In the genomic region with DNA sequence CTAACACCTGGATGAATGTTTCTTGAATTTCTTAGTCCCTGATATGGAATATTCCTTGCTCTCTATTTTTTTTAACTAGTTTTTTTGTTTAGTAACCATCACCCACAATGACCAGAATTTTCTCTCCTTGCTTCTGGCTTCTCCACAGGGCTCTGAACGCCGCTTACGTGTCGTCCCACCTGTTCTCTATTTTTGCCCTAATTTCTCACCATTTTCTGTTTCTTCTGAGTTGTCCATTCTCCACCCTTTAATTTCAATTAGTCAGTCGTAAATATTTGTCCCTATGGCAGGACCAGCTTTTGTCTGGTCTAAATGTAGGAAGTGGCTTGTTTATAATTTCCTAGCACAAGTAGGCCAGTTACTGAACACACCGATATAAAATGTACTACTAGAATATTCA, we compare ENCODE assay signal across 30 cellular contexts. TPM values are rescaled to one million over a fixed set of nuclear protein-coding genes. Genes with fewer than 3 reads are reported as not detected.
"Had no signal": no experiment of that assay in that cellular context is flagged by ENCODE, and none has a peak within 500 bp of the region (broad histone marks: within the 10 kb centered on the region; RNA-seq: fewer than 3 reads in every experiment).

No MANE protein-coding gene starts in this region.

- H3K4me1 ChIP-seq: ascending aorta had no signal

- H3K27ac ChIP-seq: ascending aorta, brain microvascular endothelial cell, coronary artery had no signal

- FAIRE-seq: bronchial epithelial cell, frontal cortex had no signal

- H3K27me3 ChIP-seq: ascending aorta, brain microvascular endothelial cell, dorsolateral prefrontal cortex had no signal

- ATAC-seq: activated naive CD4-positive, alpha-beta T cell treated with anti-CD3 and anti-CD28 coated beads, Interleukin-2, amount 50 U/mL, for 72 hours; activated T-cell treated with anti-CD3 and anti-CD28 coated beads, Interleukin-2, amount 50 U/mL, for 72 hours; esophagus mucosa; T-helper 17 cell had no signal

- H3K27ac Mint-ChIP-seq: activated CD4-positive, alpha-beta memory T cell treated with anti-CD3 and anti-CD28 coated beads, Interleukin-2, amount 10 ng/mL, durations not matched to agents 7 days and 5 days; activated CD4-positive, alpha-beta T cell treated with anti-CD3 and anti-CD28 coated beads, Interleukin-2, amount 10 ng/mL, durations not matched to agents 7 days and 5 days; activated naive CD4-positive, alpha-beta T cell treated with anti-CD3 and anti-CD28 coated beads, Interleukin-2, amount 50 U/mL, for 72 hours; activated naive CD8-positive, alpha-beta T cell treated with anti-CD3 and anti-CD28 coated beads, Interleukin-2, amount 10 ng/mL, durations not matched to agents 7 days and 5 days; activated T-cell treated with anti-CD3 and anti-CD28 coated beads, Interleukin-2, amount 50 U/mL, for 24 hours; activated T-cell treated with anti-CD3 and anti-CD28 coated beads, Interleukin-2, amount 50 U/mL, for 72 hours; dendritic cell treated with granulocyte-macrophage colony-stimulating factor and Interleukin-4, amounts not matched to agents 40 ng/mL and 50 ng/mL, for 4 days; endodermal cell; T-helper 17 cell; T-helper 2 cell treated with Interferon-gamma antibody and Interleukin-4, amounts not matched to agents 5 μg/mL and 100 μg/mL, for 36 hours had no signal

- DNase-seq: activated CD4-positive, alpha-beta memory T cell treated with anti-CD3 and anti-CD28 coated beads, Interleukin-2, amount 10 ng/mL, durations not matched to agents 7 days and 5 days; activated CD4-positive, alpha-beta T cell treated with anti-CD3 and anti-CD28 coated beads for 1 hour; activated CD4-positive, alpha-beta T cell treated with anti-CD3 and anti-CD28 coated beads for 4 hours; activated CD4-positive, alpha-beta T cell treated with anti-CD3 and anti-CD28 coated beads, Interleukin-2, amount 10 ng/mL, durations not matched to agents 7 days and 5 days; activated CD4-positive, alpha-beta T cell treated with anti-CD3 and anti-CD28 coated beads, Interleukin-2, amount 50 U/mL, for 4 hours; activated CD8-positive, alpha-beta memory T cell treated with anti-CD3 and anti-CD28 coated beads, Interleukin-2, amount 50 U/mL, for 48 hours; activated gamma-delta T cell; activated naive CD4-positive, alpha-beta T cell; activated naive CD4-positive, alpha-beta T cell treated with anti-CD3 and anti-CD28 coated beads, Interleukin-2, amount 10 ng/mL, durations not matched to agents 7 days and 5 days; activated naive CD8-positive, alpha-beta T cell treated with anti-CD3 and anti-CD28 coated beads, Interleukin-2, amount 10 ng/mL, durations not matched to agents 7 days and 5 days; activated T-cell treated with anti-CD3 and anti-CD28 coated beads for 4 hours; activated T-cell treated with anti-CD3 and anti-CD28 coated beads, Interleukin-2, amount 50 U/mL, for 24 hours; activated T-cell treated with anti-CD3 and anti-CD28 coated beads, Interleukin-2, amount 50 U/mL, for 72 hours; brain microvascular endothelial cell; effector memory CD4-positive, alpha-beta T cell; endodermal cell; foreskin fibroblast; head of caudate nucleus; T-helper 1 cell; T-helper 17 cell; T1000 had no signal

- H3K9me3 Mint-ChIP-seq: activated CD4-positive, alpha-beta T cell treated with anti-CD3 and anti-CD28 coated beads, Interleukin-2, amount 10 ng/mL, durations not matched to agents 7 days and 5 days; activated naive CD8-positive, alpha-beta T cell treated with anti-CD3 and anti-CD28 coated beads, Interleukin-2, amount 10 ng/mL, durations not matched to agents 7 days and 5 days; activated T-cell treated with anti-CD3 and anti-CD28 coated beads, Interleukin-2, amount 50 U/mL, for 24 hours; dendritic cell treated with granulocyte-macrophage colony-stimulating factor and Interleukin-4, amounts not matched to agents 40 ng/mL and 50 ng/mL, for 4 days; endodermal cell had no signal

- H3K4me3 ChIP-seq: ascending aorta, coronary artery, dorsolateral prefrontal cortex had no signal

- H3K36me3 Mint-ChIP-seq: activated naive CD4-positive, alpha-beta T cell treated with anti-CD3 and anti-CD28 coated beads, Interleukin-2, amount 10 ng/mL, durations not matched to agents 7 days and 5 days; activated naive CD4-positive, alpha-beta T cell treated with anti-CD3 and anti-CD28 coated beads, Interleukin-2, amount 50 U/mL, for 72 hours; activated naive CD8-positive, alpha-beta T cell treated with anti-CD3 and anti-CD28 coated beads, Interleukin-2, amount 10 ng/mL, durations not matched to agents 7 days and 5 days had no signal

- H3K4me1 Mint-ChIP-seq: activated CD4-positive, alpha-beta memory T cell treated with anti-CD3 and anti-CD28 coated beads, Interleukin-2, amount 10 ng/mL, durations not matched to agents 7 days and 5 days; activated CD4-positive, alpha-beta T cell treated with anti-CD3 and anti-CD28 coated beads, Interleukin-2, amount 10 ng/mL, durations not matched to agents 7 days and 5 days; activated naive CD4-positive, alpha-beta T cell treated with anti-CD3 and anti-CD28 coated beads, Interleukin-2, amount 10 ng/mL, durations not matched to agents 7 days and 5 days; activated naive CD8-positive, alpha-beta T cell treated with anti-CD3 and anti-CD28 coated beads, Interleukin-2, amount 10 ng/mL, durations not matched to agents 7 days and 5 days; endodermal cell; T-helper 17 cell had no signal

- H3K36me3 ChIP-seq: ascending aorta, brain microvascular endothelial cell had no signal

- H3K9me3 ChIP-seq: ascending aorta had no signal

- H3K4me3 Mint-ChIP-seq: activated CD4-positive, alpha-beta memory T cell treated with anti-CD3 and anti-CD28 coated beads, Interleukin-2, amount 10 ng/mL, durations not matched to agents 7 days and 5 days; activated CD4-positive, alpha-beta T cell treated with anti-CD3 and anti-CD28 coated beads, Interleukin-2, amount 10 ng/mL, durations not matched to agents 7 days and 5 days; activated naive CD4-positive, alpha-beta T cell treated with anti-CD3 and anti-CD28 coated beads, Interleukin-2, amount 10 ng/mL, durations not matched to agents 7 days and 5 days; activated naive CD8-positive, alpha-beta T cell treated with anti-CD3 and anti-CD28 coated beads, Interleukin-2, amount 10 ng/mL, durations not matched to agents 7 days and 5 days; activated T-cell treated with anti-CD3 and anti-CD28 coated beads, Interleukin-2, amount 50 U/mL, for 24 hours; activated T-cell treated with anti-CD3 and anti-CD28 coated beads, Interleukin-2, amount 50 U/mL, for 72 hours; dendritic cell treated with granulocyte-macrophage colony-stimulating factor and Interleukin-4, amounts not matched to agents 40 ng/mL and 50 ng/mL, for 4 days; endodermal cell; T-helper 17 cell; T-helper 2 cell treated with Interferon-gamma antibody and Interleukin-4, amounts not matched to agents 5 μg/mL and 100 μg/mL, for 36 hours had no signal

- H3K27me3 Mint-ChIP-seq: activated CD4-positive, alpha-beta memory T cell treated with anti-CD3 and anti-CD28 coated beads, Interleukin-2, amount 10 ng/mL, durations not matched to agents 7 days and 5 days; activated CD4-positive, alpha-beta T cell treated with anti-CD3 and anti-CD28 coated beads, Interleukin-2, amount 10 ng/mL, durations not matched to agents 7 days and 5 days; activated naive CD4-positive, alpha-beta T cell treated with anti-CD3 and anti-CD28 coated beads, Interleukin-2, amount 10 ng/mL, durations not matched to agents 7 days and 5 days; activated naive CD8-positive, alpha-beta T cell treated with anti-CD3 and anti-CD28 coated beads, Interleukin-2, amount 10 ng/mL, durations not matched to agents 7 days and 5 days; activated T-cell treated with anti-CD3 and anti-CD28 coated beads, Interleukin-2, amount 50 U/mL, for 24 hours; T-helper 17 cell had no signal

RNA-seq across cellular contexts. Expression of gene PLCB4, which starts 52.3 kb away (rescaled TPM):
- total RNA-seq: activated CD4-positive, alpha-beta memory T cell treated with anti-CD3 and anti-CD28 coated beads, Interleukin-2, amount 10 ng/mL, durations not matched to agents 7 days and 5 days; activated CD4-positive, alpha-beta T cell treated with anti-CD3 and anti-CD28 coated beads, Interleukin-2, amount 10 ng/mL, durations not matched to agents 7 days and 5 days; activated naive CD4-positive, alpha-beta T cell treated with anti-CD3 and anti-CD28 coated beads, Interleukin-2, amount 50 U/mL, for 72 hours; activated naive CD8-positive, alpha-beta T cell treated with anti-CD3 and anti-CD28 coated beads, Interleukin-2, amount 10 ng/mL, durations not matched to agents 7 days and 5 days; activated T-cell treated with anti-CD3 and anti-CD28 coated beads, Interleukin-2, amount 50 U/mL, for 72 hours had no signal
